In the genomic region with DNA sequence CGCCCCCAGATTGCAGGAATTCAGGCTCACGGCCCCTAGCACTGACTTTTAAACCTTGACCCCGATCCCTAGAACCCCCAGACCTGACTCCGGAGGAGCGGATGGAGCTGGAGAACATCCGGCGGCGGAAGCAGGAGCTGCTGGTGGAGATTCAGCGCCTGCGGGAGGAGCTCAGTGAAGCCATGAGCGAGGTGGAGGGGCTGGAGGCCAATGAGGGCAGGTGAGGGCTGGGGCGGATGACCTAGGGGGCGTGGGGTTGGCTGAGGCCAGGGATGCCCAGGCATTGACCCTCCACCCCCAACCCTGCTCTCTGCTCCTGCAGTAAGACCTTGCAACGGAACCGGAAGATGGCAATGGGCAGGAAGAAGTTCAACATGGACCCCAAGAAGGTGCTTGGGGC, we compare ENCODE assay signal across 2 cellular contexts.
TF ChIP-seq lines count a peak whose summit lies in the region.

No MANE protein-coding gene starts in this region.

TF ChIP-seq in A549, 52 proteins besides CTCF, POLR2A, EP300 and RAD21:
- TF ChIP-seq CHD2 (IDR thresholded peaks at IDR 0.05; ENCODE audit: low read length, partially characterized antibody) (no peak), HOXA7 (CRISPR knock-in tag; IDR thresholded peaks at IDR 0.05) (no peak), TFCP2L1 (CRISPR knock-in tag; IDR thresholded peaks at IDR 0.05) (no peak), JUN (IDR thresholded peaks at IDR 0.05) (no peak), CBX2 (IDR thresholded peaks at IDR 0.05; ENCODE audit: borderline replicate concordance, low read depth) (no peak), FOSL2 (IDR thresholded peaks at IDR 0.05) (no peak), FOSL2 (CRISPR knock-in tag; IDR thresholded peaks at IDR 0.05) (no peak), CHD4 (IDR thresholded peaks at IDR 0.05; ENCODE audit: borderline replicate concordance) (no peak), PHF8 (IDR thresholded peaks at IDR 0.05; ENCODE audit: borderline replicate concordance, low read depth) (no peak), EHMT2 (IDR thresholded peaks at IDR 0.05; ENCODE audit: low read depth) (no peak)
- TF ChIP-seq, protein P1, sequence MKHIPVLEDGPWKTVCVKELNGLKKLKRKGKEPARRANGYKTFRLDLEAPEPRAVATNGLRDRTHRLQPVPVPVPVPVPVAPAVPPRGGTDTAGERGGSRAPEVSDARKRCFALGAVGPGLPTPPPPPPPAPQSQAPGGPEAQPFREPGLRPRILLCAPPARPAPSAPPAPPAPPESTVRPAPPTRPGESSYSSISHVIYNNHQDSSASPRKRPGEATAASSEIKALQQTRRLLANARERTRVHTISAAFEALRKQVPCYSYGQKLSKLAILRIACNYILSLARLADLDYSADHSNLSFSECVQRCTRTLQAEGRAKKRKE (CRISPR knock-in tag; IDR thresholded peaks at IDR 0.05; ENCODE audit: low read depth): no peak
- TF ChIP-seq, protein P2, sequence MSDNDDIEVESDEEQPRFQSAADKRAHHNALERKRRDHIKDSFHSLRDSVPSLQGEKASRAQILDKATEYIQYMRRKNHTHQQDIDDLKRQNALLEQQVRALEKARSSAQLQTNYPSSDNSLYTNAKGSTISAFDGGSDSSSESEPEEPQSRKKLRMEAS (IDR thresholded peaks at IDR 0.05): no peak
- TF ChIP-seq, protein P3, sequence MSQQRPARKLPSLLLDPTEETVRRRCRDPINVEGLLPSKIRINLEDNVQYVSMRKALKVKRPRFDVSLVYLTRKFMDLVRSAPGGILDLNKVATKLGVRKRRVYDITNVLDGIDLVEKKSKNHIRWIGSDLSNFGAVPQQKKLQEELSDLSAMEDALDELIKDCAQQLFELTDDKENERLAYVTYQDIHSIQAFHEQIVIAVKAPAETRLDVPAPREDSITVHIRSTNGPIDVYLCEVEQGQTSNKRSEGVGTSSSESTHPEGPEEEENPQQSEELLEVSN (IDR thresholded peaks at IDR 0.05; ENCODE audit: borderline replicate concordance, low read depth): no peak
TF ChIP-seq in A549: peak in this region for 0.

TF ChIP-seq in IMR-90, 13 proteins besides CTCF, POLR2A, EP300 and RAD21:
- no peak for TF ChIP-seq NFE2L2 (IDR thresholded peaks at IDR 0.05; ENCODE audit: low read depth, low read length)
- no peak for TF ChIP-seq MAFK (IDR thresholded peaks at IDR 0.05; ENCODE audit: low read depth, low read length)
- TF ChIP-seq RCOR1 (IDR thresholded peaks at IDR 0.05; ENCODE audit: insufficient replicate concordance, low read length): no peak
- no peak for TF ChIP-seq CEBPB (IDR thresholded peaks at IDR 0.05; ENCODE audit: low read depth, low read length)
- TF ChIP-seq BHLHE40 (IDR thresholded peaks at IDR 0.05; ENCODE audit: low read depth, low read length): no peak
- TF ChIP-seq, protein P4, sequence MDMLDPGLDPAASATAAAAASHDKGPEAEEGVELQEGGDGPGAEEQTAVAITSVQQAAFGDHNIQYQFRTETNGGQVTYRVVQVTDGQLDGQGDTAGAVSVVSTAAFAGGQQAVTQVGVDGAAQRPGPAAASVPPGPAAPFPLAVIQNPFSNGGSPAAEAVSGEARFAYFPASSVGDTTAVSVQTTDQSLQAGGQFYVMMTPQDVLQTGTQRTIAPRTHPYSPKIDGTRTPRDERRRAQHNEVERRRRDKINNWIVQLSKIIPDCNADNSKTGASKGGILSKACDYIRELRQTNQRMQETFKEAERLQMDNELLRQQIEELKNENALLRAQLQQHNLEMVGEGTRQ (IDR thresholded peaks at IDR 0.05; ENCODE audit: low read depth, low read length): no peak
- TF ChIP-seq, protein P5, sequence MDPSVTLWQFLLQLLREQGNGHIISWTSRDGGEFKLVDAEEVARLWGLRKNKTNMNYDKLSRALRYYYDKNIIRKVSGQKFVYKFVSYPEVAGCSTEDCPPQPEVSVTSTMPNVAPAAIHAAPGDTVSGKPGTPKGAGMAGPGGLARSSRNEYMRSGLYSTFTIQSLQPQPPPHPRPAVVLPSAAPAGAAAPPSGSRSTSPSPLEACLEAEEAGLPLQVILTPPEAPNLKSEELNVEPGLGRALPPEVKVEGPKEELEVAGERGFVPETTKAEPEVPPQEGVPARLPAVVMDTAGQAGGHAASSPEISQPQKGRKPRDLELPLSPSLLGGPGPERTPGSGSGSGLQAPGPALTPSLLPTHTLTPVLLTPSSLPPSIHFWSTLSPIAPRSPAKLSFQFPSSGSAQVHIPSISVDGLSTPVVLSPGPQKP (IDR thresholded peaks at IDR 0.05; ENCODE audit: borderline replicate concordance, low read depth, low read length): no peak
- TF ChIP-seq SMC3 (IDR thresholded peaks at IDR 0.05; ENCODE audit: low read depth, low read length): no peak
- TF ChIP-seq CHD1 (IDR thresholded peaks at IDR 0.05; ENCODE audit: low read depth, low read length): no peak
- no peak for TF ChIP-seq RFX5 (IDR thresholded peaks at IDR 0.05; ENCODE audit: low read depth, low read length)
- no peak for TF ChIP-seq FOS (IDR thresholded peaks at IDR 0.05; ENCODE audit: low read depth, low read length)
- no peak for TF ChIP-seq MXI1 (IDR thresholded peaks at IDR 0.05; ENCODE audit: borderline replicate concordance, low read depth, low read length)
- no peak for TF ChIP-seq MAZ (IDR thresholded peaks at IDR 0.05; ENCODE audit: borderline replicate concordance, low read depth, low read length)
